8 cellular contexts compared by ENCODE assay signal in the genomic region with DNA sequence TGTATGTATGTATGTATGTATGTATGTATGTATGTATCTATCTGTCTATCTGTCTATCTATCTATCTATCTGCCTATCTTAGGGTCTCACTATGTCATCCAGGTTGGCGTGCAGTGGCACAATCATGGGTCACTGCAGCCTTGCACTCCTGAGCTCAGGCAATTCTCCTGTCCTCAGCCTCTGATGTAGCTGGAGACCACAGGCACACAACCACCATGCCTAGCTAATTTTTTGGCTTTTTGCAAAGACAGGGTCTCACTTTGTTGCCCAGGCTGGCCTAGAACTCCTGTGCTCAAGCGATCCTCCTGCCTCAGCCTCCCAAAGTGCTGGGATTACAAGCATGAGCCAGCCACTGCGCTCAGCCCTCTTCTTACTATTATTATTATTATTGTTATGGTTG. TPM values are rescaled to one million over a fixed set of nuclear protein-coding genes. Genes with fewer than 3 reads are reported as not detected.
"Had no signal": no experiment of that assay in that cellular context is flagged by ENCODE, and none has a peak within 500 bp of the region (broad histone marks: within the 10 kb centered on the region; RNA-seq: fewer than 3 reads in every experiment).

No MANE protein-coding gene starts in this region.

RNA-seq across cellular contexts. Expression of gene TPTE, which starts 4.5 kb away (rescaled TPM):
- total RNA-seq: OCI-LY7, PC-3, PC-9, Peyer's patch, Right ventricle myocardium inferior, Right ventricle myocardium superior, SJSA1 had no signal
- polyA plus RNA-seq: SK-N-SH had no signal
